ENCODE assay signal across 1 cellular context in the genomic region with DNA sequence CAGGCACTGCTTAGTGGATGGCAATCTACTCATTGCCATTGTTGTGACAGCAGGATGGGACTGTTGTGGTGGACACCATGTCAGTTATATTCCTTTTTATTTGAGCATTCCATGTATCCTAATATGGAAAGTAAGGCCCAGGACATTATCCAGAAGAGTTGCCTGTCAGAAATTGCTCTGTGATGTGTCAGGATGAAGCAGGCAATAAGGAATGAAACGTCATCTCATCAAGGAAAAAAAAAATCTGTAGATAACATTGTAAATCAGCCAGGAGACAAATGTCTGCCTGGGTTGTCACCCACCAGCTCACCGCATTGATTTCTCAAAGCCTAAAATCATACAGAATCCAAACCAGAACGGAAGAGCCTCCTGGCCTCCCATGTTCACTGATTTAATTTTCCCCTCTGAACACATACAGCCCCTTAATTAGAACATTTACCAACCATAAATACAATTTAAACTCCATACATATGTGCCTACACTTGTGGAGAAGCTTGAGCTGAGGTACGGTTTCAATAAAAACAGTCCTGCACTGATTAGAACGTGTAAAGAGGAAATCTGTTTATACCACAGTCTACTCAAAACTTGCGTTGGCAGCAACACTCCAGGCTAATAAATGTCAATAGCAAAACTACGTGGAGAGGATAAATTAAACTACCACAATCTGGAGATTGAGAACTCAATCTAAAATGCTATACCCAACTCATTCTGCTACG.
TF ChIP-seq lines count a peak whose summit lies in the region.

No MANE protein-coding gene starts in this region.

TF ChIP-seq in SK-N-SH treated with all-trans-retinoic acid at 6 μM for 48 hours, 23 proteins besides CTCF, POLR2A, EP300 and RAD21 (continued from another document):
- TF ChIP-seq, protein P1, sequence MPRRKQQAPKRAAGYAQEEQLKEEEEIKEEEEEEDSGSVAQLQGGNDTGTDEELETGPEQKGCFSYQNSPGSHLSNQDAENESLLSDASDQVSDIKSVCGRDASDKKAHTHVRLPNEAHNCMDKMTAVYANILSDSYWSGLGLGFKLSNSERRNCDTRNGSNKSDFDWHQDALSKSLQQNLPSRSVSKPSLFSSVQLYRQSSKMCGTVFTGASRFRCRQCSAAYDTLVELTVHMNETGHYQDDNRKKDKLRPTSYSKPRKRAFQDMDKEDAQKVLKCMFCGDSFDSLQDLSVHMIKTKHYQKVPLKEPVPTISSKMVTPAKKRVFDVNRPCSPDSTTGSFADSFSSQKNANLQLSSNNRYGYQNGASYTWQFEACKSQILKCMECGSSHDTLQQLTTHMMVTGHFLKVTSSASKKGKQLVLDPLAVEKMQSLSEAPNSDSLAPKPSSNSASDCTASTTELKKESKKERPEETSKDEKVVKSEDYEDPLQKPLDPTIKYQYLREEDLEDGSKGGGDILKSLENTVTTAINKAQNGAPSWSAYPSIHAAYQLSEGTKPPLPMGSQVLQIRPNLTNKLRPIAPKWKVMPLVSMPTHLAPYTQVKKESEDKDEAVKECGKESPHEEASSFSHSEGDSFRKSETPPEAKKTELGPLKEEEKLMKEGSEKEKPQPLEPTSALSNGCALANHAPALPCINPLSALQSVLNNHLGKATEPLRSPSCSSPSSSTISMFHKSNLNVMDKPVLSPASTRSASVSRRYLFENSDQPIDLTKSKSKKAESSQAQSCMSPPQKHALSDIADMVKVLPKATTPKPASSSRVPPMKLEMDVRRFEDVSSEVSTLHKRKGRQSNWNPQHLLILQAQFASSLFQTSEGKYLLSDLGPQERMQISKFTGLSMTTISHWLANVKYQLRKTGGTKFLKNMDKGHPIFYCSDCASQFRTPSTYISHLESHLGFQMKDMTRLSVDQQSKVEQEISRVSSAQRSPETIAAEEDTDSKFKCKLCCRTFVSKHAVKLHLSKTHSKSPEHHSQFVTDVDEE (CRISPR knock-in tag; IDR thresholded peaks at IDR 0.05) = no peak
- TF ChIP-seq, protein P2, sequence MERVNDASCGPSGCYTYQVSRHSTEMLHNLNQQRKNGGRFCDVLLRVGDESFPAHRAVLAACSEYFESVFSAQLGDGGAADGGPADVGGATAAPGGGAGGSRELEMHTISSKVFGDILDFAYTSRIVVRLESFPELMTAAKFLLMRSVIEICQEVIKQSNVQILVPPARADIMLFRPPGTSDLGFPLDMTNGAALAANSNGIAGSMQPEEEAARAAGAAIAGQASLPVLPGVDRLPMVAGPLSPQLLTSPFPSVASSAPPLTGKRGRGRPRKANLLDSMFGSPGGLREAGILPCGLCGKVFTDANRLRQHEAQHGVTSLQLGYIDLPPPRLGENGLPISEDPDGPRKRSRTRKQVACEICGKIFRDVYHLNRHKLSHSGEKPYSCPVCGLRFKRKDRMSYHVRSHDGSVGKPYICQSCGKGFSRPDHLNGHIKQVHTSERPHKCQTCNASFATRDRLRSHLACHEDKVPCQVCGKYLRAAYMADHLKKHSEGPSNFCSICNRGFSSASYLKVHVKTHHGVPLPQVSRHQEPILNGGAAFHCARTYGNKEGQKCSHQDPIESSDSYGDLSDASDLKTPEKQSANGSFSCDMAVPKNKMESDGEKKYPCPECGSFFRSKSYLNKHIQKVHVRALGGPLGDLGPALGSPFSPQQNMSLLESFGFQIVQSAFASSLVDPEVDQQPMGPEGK (CRISPR knock-in tag; IDR thresholded peaks at IDR 0.05; ENCODE audit: borderline replicate concordance) = no peak; the same call in 1 of the 2 replicates
- peak; percentile 96 for TF ChIP-seq ZC3H10 (CRISPR knock-in tag; IDR thresholded peaks at IDR 0.05)
